In the genomic region with DNA sequence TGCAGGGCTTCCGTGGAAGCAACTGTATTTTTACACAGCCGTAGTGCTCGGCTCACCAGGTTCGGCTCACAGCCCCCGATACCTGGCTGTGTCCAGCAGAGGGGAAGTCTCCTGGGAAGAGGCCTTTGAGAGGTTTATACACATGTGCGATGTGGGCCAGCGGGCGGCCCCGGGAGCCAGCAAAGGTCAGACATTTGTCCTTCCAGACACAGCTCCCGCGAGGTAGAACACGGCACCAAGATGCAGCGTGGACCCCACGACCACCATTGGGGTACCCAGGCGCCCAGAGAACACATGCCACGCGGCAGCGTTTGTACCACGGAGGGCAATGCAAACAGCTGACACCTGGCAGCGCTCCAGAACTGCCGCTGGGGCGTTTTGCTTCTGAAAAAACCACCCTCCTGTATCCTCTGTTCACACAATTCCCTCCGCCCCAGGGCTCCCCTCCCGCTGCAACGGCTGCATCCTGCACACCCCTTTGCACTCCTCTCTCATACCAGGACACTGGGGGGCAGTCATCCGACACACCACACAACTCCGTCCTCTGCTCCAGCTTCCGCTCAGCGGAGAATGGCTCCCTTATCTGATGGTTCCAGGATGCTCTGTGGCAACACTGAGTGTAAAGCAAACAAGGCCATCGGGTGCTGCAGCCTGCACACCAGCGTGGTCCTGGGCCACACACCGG, we compare ENCODE assay signal across 8 cellular contexts.
DNase-seq lines count a peak whose midpoint lies in the region; TF ChIP-seq lines count a peak whose summit lies in the region.

No MANE protein-coding gene starts in this region.

- H3K36me3 ChIP-seq in HAP-1 (replicated peaks) (no peaks in the 10 kb centered on the region), duodenal mucosa (ENCODE audit: control insufficient read depth in 1 of 2, insufficient read depth in 2 of 2, low read length in 2 of 2) (no peaks in the 10 kb centered on the region)

- in situ Hi-C loops in HAP-1 (cut with MboI; ENCODE audit: low sequenced_read_pairs), result no loop called here

- H3K4me3 ChIP-seq in AG10803 (ENCODE audit: low read length) (no peak overlapping the region), HAP-1 (no peak overlapping the region), duodenal mucosa (ENCODE audit: low read depth in 1 of 2, low read length in 2 of 2) (peak overlapping the region; percentile 36 to 38)

- H3K9me3 ChIP-seq in HAP-1, result no peaks in the 10 kb centered on the region
- no peaks in the 10 kb centered on the region for H3K9me3 ChIP-seq in duodenal mucosa (ENCODE audit: control insufficient read depth in 1 of 2, low read length in 2 of 2)

- H3K4me1 ChIP-seq in HAP-1, result no peaks in the 10 kb centered on the region
- H3K4me1 ChIP-seq in duodenal mucosa (ENCODE audit: control insufficient read depth in 1 of 2, insufficient read depth in 2 of 2, low read length in 2 of 2), result peaks cover 29% of the 10 kb centered on the region in 2 donors

- peak; percentile 76 for TF ChIP-seq CTCF in AG10803 (conservative IDR thresholded peaks at IDR 0.05; ENCODE audit: low read length)

- H3K27me3 ChIP-seq in HAP-1 (ENCODE audit: low read depth) (no peaks in the 10 kb centered on the region), duodenal mucosa (ENCODE audit: control insufficient read depth in 1 of 2, insufficient read depth in 2 of 2, low read length in 2 of 2) (no peaks in the 10 kb centered on the region)

- peak; percentile 84 for DNase-seq in AG10803 (ENCODE audit: low read depth)
- DNase-seq in HAP-1 (ENCODE audit: low spot score in 2 of 2), result peak; percentile 34 to 70
- DNase-seq in NCI-H510A treated with DMSO at 0.1 percent for 48 hours (lab: John Stamatoyannopoulos, UW), result peak; percentile 76
- DNase-seq in activated CD4-positive, alpha-beta T cell treated with anti-CD3 and anti-CD28 coated beads, Interleukin-2, amount 50 U/mL, for 48 hours, result peak; percentile 74 to 83
- peak; percentile 95 to 98 for DNase-seq in lung microvascular endothelial cell (ENCODE audit: low read depth in 2 of 2)
- DNase-seq in stimulated activated CD4-positive, alpha-beta T cell treated with anti-CD3 and anti-CD28 coated beads, TNF-alpha, amount 100 ng/mL, for 1 hour (ENCODE audit: low read depth in 3 of 3, low spot score in 1 of 3), result peak; percentile 6 to 39 (median 22)
- DNase-seq in NK-92 treated with Interleukin-12 subunit alpha and Interleukin-12 subunit beta, amount 100 ng/mL, for 24 hours (lab: John Stamatoyannopoulos, UW), result no peak

- H3K9ac ChIP-seq in duodenal mucosa (ENCODE audit: low read depth in 1 of 2, low read length in 2 of 2), result peak overlapping the region in 1 of 2 donors; percentile 28

- H3K27ac ChIP-seq in duodenal mucosa (ENCODE audit: low read depth, low read length), result peak overlapping the region; percentile 79

Comparison
In these comparisons a context has a peak if more than half of its experiments do, and no peak if none do; other contexts are left out.
1. H3K4me3 ChIP-seq: peak in duodenal mucosa (2 of 2); none in AG10803 (single experiment) and HAP-1 (single experiment).